Comparison of ENCODE assay signal across 1 cellular context in genomic region chr17:17029938-17030337, GRCh38.
TF ChIP-seq lines count a peak whose summit lies in the region.

No MANE protein-coding gene starts in this region.

TF ChIP-seq in H1, 55 proteins besides CTCF, POLR2A, EP300 and RAD21:
- TF ChIP-seq TAF7 (optimal IDR thresholded peaks at IDR 0.05; ENCODE audit: borderline replicate concordance, low read depth, low read length), result no peak
- TF ChIP-seq MAFK (IDR thresholded peaks at IDR 0.05; ENCODE audit: low read depth, low read length), result no peak
- TF ChIP-seq CHD1 (IDR thresholded peaks at IDR 0.05; ENCODE audit: low read depth, low read length), result no peak
- TF ChIP-seq GABPA (IDR thresholded peaks at IDR 0.05; ENCODE audit: borderline replicate concordance, insufficient read depth, low read length), result no peak
- TF ChIP-seq SP2 (IDR thresholded peaks at IDR 0.05; ENCODE audit: low read length), result no peak
- no peak for TF ChIP-seq RXRA (IDR thresholded peaks at IDR 0.05; ENCODE audit: insufficient read depth, low read depth, low read length)
- no peak for TF ChIP-seq RNF2 (IDR thresholded peaks at IDR 0.05; ENCODE audit: borderline replicate concordance, low read depth, low read length, missing control alignments, poor library complexity, severe bottlenecking)
- no peak for TF ChIP-seq CEBPB (IDR thresholded peaks at IDR 0.05; ENCODE audit: low read depth, low read length)
- TF ChIP-seq NANOG (IDR thresholded peaks at IDR 0.05; ENCODE audit: insufficient read depth, low read depth, low read length, poor library complexity, severe bottlenecking), result no peak
- TF ChIP-seq JUND (IDR thresholded peaks at IDR 0.05; ENCODE audit: low read length), result no peak
- TF ChIP-seq ASH2L (IDR thresholded peaks at IDR 0.05; ENCODE audit: low read length), result no peak
- TF ChIP-seq NRF1 (IDR thresholded peaks at IDR 0.05; ENCODE audit: low read depth, low read length), result no peak
- no peak for TF ChIP-seq PHF8 (conservative IDR thresholded peaks at IDR 0.05; ENCODE audit: low read depth, low read length)
- TF ChIP-seq, protein P1, sequence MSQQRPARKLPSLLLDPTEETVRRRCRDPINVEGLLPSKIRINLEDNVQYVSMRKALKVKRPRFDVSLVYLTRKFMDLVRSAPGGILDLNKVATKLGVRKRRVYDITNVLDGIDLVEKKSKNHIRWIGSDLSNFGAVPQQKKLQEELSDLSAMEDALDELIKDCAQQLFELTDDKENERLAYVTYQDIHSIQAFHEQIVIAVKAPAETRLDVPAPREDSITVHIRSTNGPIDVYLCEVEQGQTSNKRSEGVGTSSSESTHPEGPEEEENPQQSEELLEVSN (IDR thresholded peaks at IDR 0.05), result no peak
- no peak for TF ChIP-seq CHD2 (IDR thresholded peaks at IDR 0.05; ENCODE audit: low read length)
- no peak for TF ChIP-seq RBBP5 (IDR thresholded peaks at IDR 0.05; ENCODE audit: borderline replicate concordance, low read depth, low read length)
- TF ChIP-seq POU5F1 (IDR thresholded peaks at IDR 0.05; ENCODE audit: low read depth, low read length), result no peak
